ENCODE assay signal across 19 cellular contexts in genomic region chr3:195888981-195889842, GRCh38. TPM values are rescaled to one million over a fixed set of nuclear protein-coding genes. Genes with fewer than 3 reads are reported as not detected.
A peak's percentile ranks its signal among the peaks of the same experiment; 100 is the strongest.
DNase-seq lines count a peak whose midpoint lies in the region; ATAC-seq, FAIRE-seq and TF ChIP-seq lines count a peak whose summit lies in the region.
"Had no signal": no experiment of that assay in that cellular context is flagged by ENCODE, and none has a peak within 500 bp of the region (broad histone marks: within the 10 kb centered on the region; RNA-seq: fewer than 3 reads in every experiment).

No MANE protein-coding gene starts in this region.

- FAIRE-seq in K562 (lab: Jason Lieb, UNC) = no peak
- FAIRE-seq: islet of Langerhans had no signal

- BruUV-seq in K562 (replicated peaks; lab: Mats Ljungman, UMichigan) = no TSS peak

- H3K79me2 ChIP-seq in K562 (ENCODE audit: control insufficient read depth, insufficient read depth, low read length) = no peaks in the 10 kb centered on the region

- H3K9me3 ChIP-seq in left ventricle myocardium inferior (replicated peaks) (no peaks in the 10 kb centered on the region), K562 (replicated peaks; ENCODE audit: control insufficient read depth, insufficient read depth, low read depth, low read length) (peaks cover 1% of the 10 kb centered on the region; the same call in 1 of the 2 replicates), mesenchymal stem cell (ENCODE audit: control insufficient read depth, low read length) (no peaks in the 10 kb centered on the region), skeletal muscle tissue (ENCODE audit: control insufficient read depth in 3 of 3, low read length in 3 of 3) (no peaks in the 10 kb centered on the region), transverse colon (no peaks in the 10 kb centered on the region)
- H3K9me3 ChIP-seq: spleen, suprapubic skin had no signal

- TF ChIP-seq EP300 in K562 (IDR thresholded peaks at IDR 0.05; ENCODE audit: low read length) = no peak
- TF ChIP-seq EP300 in transverse colon (IDR thresholded peaks at IDR 0.05; ENCODE audit: low read depth) = no peak

- H3K27ac ChIP-seq in left ventricle myocardium inferior (replicated peaks) = no peak overlapping the region
- H3K27ac ChIP-seq in K562 (ENCODE audit: extremely low read depth, low read depth, low read length) = no peak overlapping the region
- H3K27ac ChIP-seq in mesenchymal stem cell (ENCODE audit: low read length, poor library complexity, severe bottlenecking) = no peak overlapping the region
- H3K27ac ChIP-seq in skeletal muscle tissue (ENCODE audit: low read depth, low read length) = peak overlapping the region; percentile 76
- no peak overlapping the region for H3K27ac ChIP-seq in transverse colon
- H3K27ac ChIP-seq: C4-2B, spleen, suprapubic skin had no signal

- H3K4me3 ChIP-seq in left ventricle myocardium inferior = no peak overlapping the region
- no peak overlapping the region for H3K4me3 ChIP-seq in K562
- no peak overlapping the region for H3K4me3 ChIP-seq in mesenchymal stem cell (ENCODE audit: insufficient read depth in 1 of 2, low read depth in 1 of 2, low read length in 2 of 2)
- H3K4me3 ChIP-seq in skeletal muscle tissue (ENCODE audit: low read length in 3 of 3) = peak overlapping the region; percentile 2 to 65 (median 64)
- H3K4me3 ChIP-seq in transverse colon = no peak overlapping the region
- H3K4me3 ChIP-seq: spleen, suprapubic skin had no signal

- POLR2A ChIA-PET in K562 (lab: Yijun Ruan, JAX) = interaction anchor here (0.6 to 2.3 kb wide), 5 partner anchors 12 to 278 kb away, joined by 4 to 10 read pairs (median 4); partner anchors contain the start of gene TNK2

- peak overlapping the region; percentile 79 for H4K8ac ChIP-seq in mesenchymal stem cell (ENCODE audit: low read length)

- peaks cover 62% of the 10 kb centered on the region for H3K79me1 ChIP-seq in mesenchymal stem cell (replicated peaks; ENCODE audit: low read length, poor library complexity, severe bottlenecking)

- no peaks in the 10 kb centered on the region; the same call in 1 of the 2 replicates for H4K20me1 ChIP-seq in K562 (replicated peaks; ENCODE audit: control insufficient read depth, insufficient read depth, low read length)

- DNase-seq in Right ventricle myocardium inferior (ENCODE audit: missing footprints) (peak; percentile 53), left ventricle myocardium inferior (no peak), K562 (ENCODE audit: extremely low read depth in 1 of 4, low spot score in 3 of 4) (no peak), mesenchymal stem cell (no peak), transverse colon (no peak), NCI-H510A (lab: John Stamatoyannopoulos, UW) (no peak), NCI-H2081 (lab: John Stamatoyannopoulos, UW) (no peak)
- DNase-seq: activated CD4-positive, alpha-beta T cell treated with anti-CD3 and anti-CD28 coated beads for 1 hour; activated T-cell treated with anti-CD3 and anti-CD28 coated beads, Interleukin-2, amount 50 U/mL, for 72 hours; foreskin fibroblast; NCI-H1417; NCI-H526; RPMI8226; spleen had no signal

- peak overlapping the region in 1 of 2 experiments; percentile 45 for H3K4ac ChIP-seq in mesenchymal stem cell (ENCODE audit: low read depth in 1 of 2, low read length in 2 of 2)

- H2AK5ac ChIP-seq in mesenchymal stem cell (ENCODE audit: low read length, severe bottlenecking) = no peak overlapping the region

- H2BK120ac ChIP-seq in mesenchymal stem cell (ENCODE audit: low read depth, low read length) = no peak overlapping the region

- H3K18ac ChIP-seq in mesenchymal stem cell (ENCODE audit: low read depth in 1 of 2, low read length in 2 of 2) = peak overlapping the region in 1 of 2 experiments; percentile 24

- CTCF ChIA-PET in K562 (lab: Yijun Ruan, JAX; ENCODE audit: low intra/inter-chr PET ratio) = no interaction called here

- H4K91ac ChIP-seq in mesenchymal stem cell (ENCODE audit: low read length) = peak overlapping the region; percentile 35

- in situ Hi-C loops in K562 (cut with MboI) = loop anchor here (25.0 kb wide), 1 partner anchor 623 kb away; the partner anchor contains the start of genes RNF168 and SMCO1
- in situ Hi-C loops in transverse colon (cut with MboI; ENCODE audit: low pct_ligation_motif_present in 1 of 4, low pct_unique_long_range_greater_than_20kb in 1 of 4, low sequenced_read_pairs in 3 of 4) = no loop called here

- no peak for ATAC-seq in Right ventricle myocardium inferior
- ATAC-seq in K562 = no peak
- ATAC-seq: activated naive CD4-positive, alpha-beta T cell treated with anti-CD3 and anti-CD28 coated beads, Interleukin-2, amount 50 U/mL, for 72 hours; activated T-cell treated with anti-CD3 and anti-CD28 coated beads, Interleukin-2, amount 50 U/mL, for 72 hours had no signal

- H3K9me1 ChIP-seq in K562 (ENCODE audit: control insufficient read depth, insufficient read depth, low read length) = peaks cover 4% of the 10 kb centered on the region

- peak overlapping the region; percentile 68 for H2BK15ac ChIP-seq in mesenchymal stem cell (ENCODE audit: low read depth, poor library complexity, severe bottlenecking)

- intact Hi-C loops in Right ventricle myocardium inferior (cut with DNase I) (no loop called here), left ventricle myocardium inferior (cut with micrococcal nuclease) (no loop called here), K562 (cut with micrococcal nuclease) (no loop called here), transverse colon (cut with DNase I; ENCODE audit: low total_unique reads) (no loop called here)

- H2BK12ac ChIP-seq in mesenchymal stem cell (ENCODE audit: low read length in 2 of 2) = no peak overlapping the region

- H3K9ac ChIP-seq in K562 (ENCODE audit: insufficient read depth in 1 of 2, low read depth in 2 of 2, low read length in 2 of 2) (peak overlapping the region in 1 of 2 experiments; percentile 77; a peak in 2 of 4 replicates), mesenchymal stem cell (ENCODE audit: low read length) (no peak overlapping the region), skeletal muscle tissue (ENCODE audit: low read depth in 1 of 3, low read length in 3 of 3) (peak overlapping the region; percentile 1 to 75 (median 57))

- TF ChIP-seq CTCF in left ventricle myocardium inferior (IDR thresholded peaks at IDR 0.05; ENCODE audit: borderline replicate concordance) = no peak
- TF ChIP-seq CTCF in K562 (IDR thresholded peaks at IDR 0.05 in 2 of 3, conservative IDR thresholded peaks at IDR 0.05 in 1 of 3; ENCODE audit: insufficient read depth in 2 of 3, low read depth in 1 of 3, low read length in 3 of 3) = no peak
- no peak for TF ChIP-seq CTCF in transverse colon (IDR thresholded peaks at IDR 0.05)

- 71% methylated on average over 25 of the region's 25 CpGs for WGBS in K562 (ENCODE audit: insufficient coverage, low coverage, missing lambda C conversion rate)
- 91% methylated on average over 24 of the region's 25 CpGs for WGBS in mesenchymal stem cell
- WGBS in transverse colon (ENCODE audit: low coverage in 1 of 2), 2 donors = 88 to 94% methylated on average over 9 to 25 of the region's 25 CpGs

- TF ChIP-seq RAD21 in K562 (CRISPR knock-in tag; conservative IDR thresholded peaks at IDR 0.05 in 1 of 2, IDR thresholded peaks at IDR 0.05 in 1 of 2) = no peak

- H3K36me3 ChIP-seq in left ventricle myocardium inferior = peaks cover 6% of the 10 kb centered on the region
- H3K36me3 ChIP-seq in K562 (ENCODE audit: control insufficient read depth, insufficient read depth, low read length) = peaks cover 7% of the 10 kb centered on the region; the same call in 1 of the 3 replicates
- H3K36me3 ChIP-seq in mesenchymal stem cell (ENCODE audit: control insufficient read depth in 1 of 2, insufficient read depth in 2 of 2, low read depth in 1 of 2, low read length in 2 of 2) = peaks cover 9 to 49% of the 10 kb centered on the region in 2 experiments
- H3K36me3 ChIP-seq in skeletal muscle tissue (ENCODE audit: control insufficient read depth in 3 of 3, insufficient read depth in 3 of 3, low read length in 3 of 3) = peaks cover 9 to 12% (median 10%) of the 10 kb centered on the region in 3 donors
- H3K36me3 ChIP-seq in transverse colon = no peaks in the 10 kb centered on the region

- TF ChIP-seq POLR2A in K562 (conservative IDR thresholded peaks at IDR 0.05) = no peak
- no peak for TF ChIP-seq POLR2A in transverse colon (IDR thresholded peaks at IDR 0.05)

- H3K14ac ChIP-seq in mesenchymal stem cell (ENCODE audit: low read length in 2 of 2) = peak overlapping the region in 1 of 2 experiments; percentile 18

- H3K4me1 ChIP-seq in left ventricle myocardium inferior (peaks cover 74% of the 10 kb centered on the region), K562 (replicated peaks in 1 of 2; ENCODE audit: control insufficient read depth in 2 of 2, insufficient read depth in 2 of 2, low read length in 2 of 2) (peaks cover 19 to 74% of the 10 kb centered on the region in 2 experiments; a peak in 4 of 5 replicates), mesenchymal stem cell (ENCODE audit: control insufficient read depth, insufficient read depth, low read depth, low read length) (peaks cover 39% of the 10 kb centered on the region), skeletal muscle tissue (ENCODE audit: control insufficient read depth in 3 of 3, insufficient read depth in 3 of 3, low read length in 3 of 3) (peaks cover 75 to 95% (median 93%) of the 10 kb centered on the region in 3 donors), transverse colon (peaks cover 11 to 39% (median 17%) of the 10 kb centered on the region in 4 donors)

- no peaks in the 10 kb centered on the region for H3K27me3 ChIP-seq in left ventricle myocardium inferior (ENCODE audit: low read depth)
- H3K27me3 ChIP-seq in K562 (ENCODE audit: control insufficient read depth in 2 of 2, insufficient read depth in 2 of 2, low read length in 2 of 2) = no peaks in the 10 kb centered on the region
- H3K27me3 ChIP-seq in mesenchymal stem cell (ENCODE audit: control insufficient read depth in 1 of 2, insufficient read depth in 1 of 2, low read length in 2 of 2) = no peaks in the 10 kb centered on the region
- H3K27me3 ChIP-seq in skeletal muscle tissue (ENCODE audit: control insufficient read depth in 3 of 3, insufficient read depth in 3 of 3, low read length in 3 of 3) = no peaks in the 10 kb centered on the region
- no peaks in the 10 kb centered on the region for H3K27me3 ChIP-seq in transverse colon
- H3K27me3 ChIP-seq: spleen, suprapubic skin had no signal

- no peak overlapping the region for H2BK5ac ChIP-seq in mesenchymal stem cell (ENCODE audit: low read depth, low read length, poor library complexity, severe bottlenecking)

- H2AFZ ChIP-seq in K562 (ENCODE audit: low read depth, low read length) (no peak overlapping the region), mesenchymal stem cell (ENCODE audit: low read depth, low read length) (no peak overlapping the region)

- no peak overlapping the region for H3K23ac ChIP-seq in mesenchymal stem cell (ENCODE audit: low read length in 2 of 2)

- H3K4me2 ChIP-seq in K562 (ENCODE audit: insufficient read depth, low read length) (0 out of 2 replicates have a peak overlapping the region, but pooled peaks have one; percentile 1), mesenchymal stem cell (ENCODE audit: low read length, poor library complexity, severe bottlenecking) (no peak overlapping the region)

RNA-seq across cellular contexts. Expression of gene TNK2, which starts 19.1 kb away (rescaled TPM):
- total RNA-seq in Right ventricle myocardium inferior (31.7 TPM), left ventricle myocardium inferior (33.2 TPM), K562 (2014; rRNA removed) (10.9 and 15.3 TPM in 2 replicates), K562 (2014; rRNA removed; fragmentation: Illumina TruSeq; extraction: Trizol) (2.3 and 2.4 TPM in 2 replicates), K562 (2015; rRNA removed; fragmentation: Illumina TruSeq; extraction: Trizol) (8.2 TPM in 2 replicates), K562 (2021) (22.8 and 33.8 TPM in 2 replicates), skeletal muscle tissue (9.9 TPM), transverse colon (10 to 100 TPM; 19.1 to 74.1 (median 21.3) TPM)
- total RNA-seq in K562 (2011; cell fraction: chromatin; rRNA removed; ENCODE audit: low replicate concordance) = 20.1 and 59.7 TPM in 2 replicates
- 29.2 and 29.7 TPM in 2 replicates for total RNA-seq in K562 (2011; cell fraction: nucleolus; rRNA removed)
- total RNA-seq in K562 (2011; cell fraction: nucleoplasm; rRNA removed) = 20.2 and 23.4 TPM in 2 replicates
- polyA plus RNA-seq in K562 (2011; rRNA removed) (5.3 and 6.4 TPM in 2 replicates), K562 (2014; fragmentation: Illumina TruSeq; extraction: Trizol) (6.5 and 13.2 TPM in 2 replicates), K562 (2014; fragmentation: Nextera tagmentation; extraction: Ambion mirVana) (under 1 TPM; 0.03 to 0.14 TPM), K562 (2014; rRNA removed) (17.6 and 18.8 TPM in 2 replicates)
- polyA plus RNA-seq in K562 (2011; cell fraction: cytosol; rRNA removed) = 5.6 and 14.8 TPM in 2 replicates
- 34.5 and 55.3 TPM in 2 replicates for polyA plus RNA-seq in K562 (2011; cell fraction: nucleus; rRNA removed)
- polyA plus RNA-seq in K562 (2012) = 13.8 and 19.9 TPM in 2 replicates
- polyA minus RNA-seq in K562 (2011; rRNA and poly(A)+ RNA removed) = 2.9 and 5.0 TPM in 2 replicates
- polyA minus RNA-seq in K562 (2011; cell fraction: cytosol; rRNA and poly(A)+ RNA removed) = 10.4 and 17.2 TPM in 2 replicates
- 9.0 and 9.8 TPM in 2 replicates for polyA minus RNA-seq in K562 (2011; cell fraction: nucleus; rRNA and poly(A)+ RNA removed)
- 11.7 TPM for polyA plus RNA-seq in mesenchymal stem cell (2013, experiment 1 of 2)
- 11.4 TPM for polyA plus RNA-seq in mesenchymal stem cell (2013, experiment 2 of 2)

Comparison
In these comparisons a context has a peak if more than half of its experiments do, and no peak if none do; other contexts are left out.
1. H3K4me3 ChIP-seq: peak in skeletal muscle tissue (3 of 3); none in left ventricle myocardium inferior (single experiment), K562 (single experiment), mesenchymal stem cell (0 of 2) and transverse colon (0 of 4).